Comparison of ENCODE assay signal across 1 cellular context in genomic region chr4:139878050-139878449, GRCh38.
TF ChIP-seq lines count a peak whose summit lies in the region.

No MANE protein-coding gene starts in this region.

TF ChIP-seq in IMR-90, 13 proteins besides CTCF, POLR2A, EP300 and RAD21 (continued from another document):
- TF ChIP-seq ELK1 (IDR thresholded peaks at IDR 0.05; ENCODE audit: borderline replicate concordance, low read depth, low read length) (no peak), MAZ (IDR thresholded peaks at IDR 0.05; ENCODE audit: borderline replicate concordance, low read depth, low read length) (no peak), BHLHE40 (IDR thresholded peaks at IDR 0.05; ENCODE audit: low read depth, low read length) (no peak), CEBPB (IDR thresholded peaks at IDR 0.05; ENCODE audit: low read depth, low read length) (no peak), MXI1 (IDR thresholded peaks at IDR 0.05; ENCODE audit: borderline replicate concordance, low read depth, low read length) (no peak), NFE2L2 (IDR thresholded peaks at IDR 0.05; ENCODE audit: low read depth, low read length) (no peak), FOS (IDR thresholded peaks at IDR 0.05; ENCODE audit: low read depth, low read length) (no peak)
